In genomic region chr19:55683449-55684261, GRCh38 we compare ENCODE assay signal across 1 cellular context.
TF ChIP-seq lines count a peak whose summit lies in the region.

No MANE protein-coding gene starts in this region.

TF ChIP-seq in HepG2, 621 proteins besides CTCF, POLR2A, EP300 and RAD21 (continued from another document and continues in another):
- TF ChIP-seq HBP1 (CRISPR knock-in tag; IDR thresholded peaks at IDR 0.05; ENCODE audit: low read depth) = 0 out of 2 replicates have a peak, but pooled peaks have one; percentile 39
- TF ChIP-seq E2F2 (CRISPR knock-in tag; IDR thresholded peaks at IDR 0.05; ENCODE audit: borderline replicate concordance) = peak; percentile 78; the same call in 1 of the 2 replicates
- TF ChIP-seq ZNF713 (CRISPR knock-in tag; IDR thresholded peaks at IDR 0.05) = 0 out of 2 replicates have a peak, but pooled peaks have one; percentile 30
- no peak for TF ChIP-seq ZNF850 (CRISPR knock-in tag; conservative IDR thresholded peaks at IDR 0.05)
- TF ChIP-seq TRAFD1 (CRISPR knock-in tag; IDR thresholded peaks at IDR 0.05; ENCODE audit: borderline replicate concordance) = no peak
- no peak for TF ChIP-seq CCAR2 (optimal IDR thresholded peaks at IDR 0.05; ENCODE audit: low read depth, low read length)
- TF ChIP-seq ZNF816 (CRISPR knock-in tag; IDR thresholded peaks at IDR 0.05; ENCODE audit: borderline replicate concordance) = peak; percentile 89
- no peak for TF ChIP-seq TRIM24 (CRISPR knock-in tag; IDR thresholded peaks at IDR 0.05)
- peak; percentile 7; the same call in 1 of the 2 replicates for TF ChIP-seq ARID3A (IDR thresholded peaks at IDR 0.05; ENCODE audit: low read depth, low read length)
- peak; percentile 79 for TF ChIP-seq IRF2 (CRISPR knock-in tag; IDR thresholded peaks at IDR 0.05)
- TF ChIP-seq CHD4 (IDR thresholded peaks at IDR 0.05; ENCODE audit: borderline replicate concordance, low read length) = peak; percentile 67; the same call in 1 of the 2 replicates
- no peak for TF ChIP-seq ZSCAN12 (CRISPR knock-in tag; IDR thresholded peaks at IDR 0.05)
- TF ChIP-seq RARA (CRISPR knock-in tag; IDR thresholded peaks at IDR 0.05) = peak; percentile 68
- no peak for TF ChIP-seq TERF1 (CRISPR knock-in tag; IDR thresholded peaks at IDR 0.05)
- TF ChIP-seq SRSF4 (IDR thresholded peaks at IDR 0.05; ENCODE audit: low read depth, low read length, poor library complexity, severe bottlenecking) = no peak
- peak; percentile 60 for TF ChIP-seq ZKSCAN1 (IDR thresholded peaks at IDR 0.05; ENCODE audit: low read length)
- peak; percentile 52; the same call in 1 of the 2 replicates for TF ChIP-seq ZNF124 (CRISPR knock-in tag; IDR thresholded peaks at IDR 0.05)
- no peak for TF ChIP-seq ATF3 (CRISPR knock-in tag; IDR thresholded peaks at IDR 0.05)
- no peak for TF ChIP-seq ZNF660 (CRISPR knock-in tag; IDR thresholded peaks at IDR 0.05; ENCODE audit: borderline replicate concordance, low read depth)
- no peak for TF ChIP-seq CC2D1A (CRISPR knock-in tag; IDR thresholded peaks at IDR 0.05)
- TF ChIP-seq ZGPAT (CRISPR knock-in tag; IDR thresholded peaks at IDR 0.05) = no peak; the same call in none of the 2 replicates
- TF ChIP-seq FOXO1 (CRISPR knock-in tag; IDR thresholded peaks at IDR 0.05) = no peak; the same call in 1 of the 2 replicates
- TF ChIP-seq HNF1A (IDR thresholded peaks at IDR 0.05; ENCODE audit: low read depth) = peak; percentile 41; the same call in 1 of the 2 replicates
- TF ChIP-seq HNF1A (CRISPR knock-in tag; IDR thresholded peaks at IDR 0.05; ENCODE audit: borderline replicate concordance) = peak; percentile 30; the same call in 1 of the 2 replicates
- TF ChIP-seq ZBTB21 (CRISPR knock-in tag; IDR thresholded peaks at IDR 0.05) = no peak
- peak; percentile 50; the same call in 1 of the 2 replicates for TF ChIP-seq ZNF691 (CRISPR knock-in tag; IDR thresholded peaks at IDR 0.05; ENCODE audit: borderline replicate concordance, low read depth)
- no peak for TF ChIP-seq ZNF24 (IDR thresholded peaks at IDR 0.05)
- no peak for TF ChIP-seq ZNF280D (CRISPR knock-in tag; IDR thresholded peaks at IDR 0.05)
- peak; percentile 71 for TF ChIP-seq TEAD3 (CRISPR knock-in tag; optimal IDR thresholded peaks at IDR 0.05; ENCODE audit: borderline replicate concordance)
- TF ChIP-seq ZNF205 (CRISPR knock-in tag; IDR thresholded peaks at IDR 0.05) = 0 out of 2 replicates have a peak, but pooled peaks have one; percentile 9
- TF ChIP-seq RARG (CRISPR knock-in tag; IDR thresholded peaks at IDR 0.05; ENCODE audit: low read depth) = no peak
- no peak for TF ChIP-seq ZNF253 (CRISPR knock-in tag; IDR thresholded peaks at IDR 0.05; ENCODE audit: borderline replicate concordance)
- TF ChIP-seq PRDM4 (CRISPR knock-in tag; IDR thresholded peaks at IDR 0.05; ENCODE audit: borderline replicate concordance) = no peak
- no peak for TF ChIP-seq SMARCE1 (IDR thresholded peaks at IDR 0.05; ENCODE audit: borderline replicate concordance)
- peak; percentile 51; the same call in 1 of the 2 replicates for TF ChIP-seq NR2F2 (IDR thresholded peaks at IDR 0.05; ENCODE audit: borderline replicate concordance, low read depth)
- TF ChIP-seq SAFB2 (CRISPR knock-in tag; IDR thresholded peaks at IDR 0.05; ENCODE audit: borderline replicate concordance, low read depth) = no peak
- no peak for TF ChIP-seq SNAI1 (CRISPR knock-in tag; IDR thresholded peaks at IDR 0.05; ENCODE audit: borderline replicate concordance)
- TF ChIP-seq ZKSCAN5 (CRISPR knock-in tag; IDR thresholded peaks at IDR 0.05) = no peak
- no peak for TF ChIP-seq TP53 (CRISPR knock-in tag; conservative IDR thresholded peaks at IDR 0.05)
- no peak for TF ChIP-seq SRSF9 (IDR thresholded peaks at IDR 0.05; ENCODE audit: borderline replicate concordance, insufficient read depth, low read depth, low read length, poor library complexity, severe bottlenecking)
